In genomic region chr4:70704333-70705145, GRCh38 we compare ENCODE assay signal across 8 cellular contexts. TPM values are rescaled to one million over a fixed set of nuclear protein-coding genes. Genes with fewer than 3 reads are reported as not detected.
DNase-seq lines count a peak whose midpoint lies in the region; ATAC-seq and TF ChIP-seq lines count a peak whose summit lies in the region.

No MANE protein-coding gene starts in this region.

- peak overlapping the region; percentile 93 for H3K27ac Mint-ChIP-seq in activated naive CD8-positive, alpha-beta T cell treated with anti-CD3 and anti-CD28 coated beads, Interleukin-2, amount 10 ng/mL, durations not matched to agents 7 days and 5 days
- peak overlapping the region; percentile 87 for H3K27ac Mint-ChIP-seq in osteocyte (ENCODE audit: unreplicated experiment)

- H3K4me3 Mint-ChIP-seq in activated naive CD8-positive, alpha-beta T cell treated with anti-CD3 and anti-CD28 coated beads, Interleukin-2, amount 10 ng/mL, durations not matched to agents 7 days and 5 days = peak overlapping the region; percentile 94
- H3K4me3 Mint-ChIP-seq in osteocyte (ENCODE audit: unreplicated experiment) = peak overlapping the region; percentile 79

- H3K36me3 Mint-ChIP-seq in activated naive CD8-positive, alpha-beta T cell treated with anti-CD3 and anti-CD28 coated beads, Interleukin-2, amount 10 ng/mL, durations not matched to agents 7 days and 5 days = no peaks in the 10 kb centered on the region
- H3K36me3 Mint-ChIP-seq in osteocyte (ENCODE audit: unreplicated experiment) = no peaks in the 10 kb centered on the region

- H3K4me3 ChIP-seq in SK-N-SH (ENCODE audit: low read depth in 2 of 2, low read length in 1 of 2) (peak overlapping the region; percentile 79 to 80), aorta (ENCODE audit: low read length in 2 of 2) (peak overlapping the region; percentile 91 to 92)

- TF ChIP-seq CTCF in SK-N-SH (IDR thresholded peaks at IDR 0.05) (peak; percentile 53), osteocyte (IDR thresholded peaks at IDR 0.05) (peak; percentile 47)

- DNase-seq in GM03348 (ENCODE audit: low spot score) (peak; percentile 91), H4 (ENCODE audit: low spot score) (peak; percentile 55), LHCN-M2 (ENCODE audit: low read depth) (peak; percentile 58), SK-N-SH (peak; percentile 94), head of caudate nucleus (peak; percentile 28 to 90 (median 77)), osteocyte (ENCODE audit: extremely low spot score, unreplicated experiment) (peak; percentile 90), aorta (peak; percentile 86 to 93)
- peak; percentile 72 for DNase-seq in activated naive CD8-positive, alpha-beta T cell treated with anti-CD3 and anti-CD28 coated beads, Interleukin-2, amount 10 ng/mL, durations not matched to agents 7 days and 5 days

- peaks cover 41% of the 10 kb centered on the region for H3K79me2 ChIP-seq in SK-N-SH (ENCODE audit: insufficient read depth)

- no peaks in the 10 kb centered on the region for H3K36me3 ChIP-seq in SK-N-SH (replicated peaks in 1 of 2; ENCODE audit: control insufficient read depth in 1 of 2, insufficient read depth in 2 of 2, low read length in 1 of 2)
- H3K36me3 ChIP-seq in aorta (ENCODE audit: control insufficient read depth in 1 of 2, insufficient read depth in 2 of 2, low read length in 1 of 2) = no peaks in the 10 kb centered on the region

- no peaks in the 10 kb centered on the region for H4K20me1 ChIP-seq in SK-N-SH (ENCODE audit: insufficient read depth)

- no peaks in the 10 kb centered on the region for H3K27me3 ChIP-seq in SK-N-SH (ENCODE audit: insufficient read depth)
- no peaks in the 10 kb centered on the region for H3K27me3 ChIP-seq in aorta (ENCODE audit: control insufficient read depth in 1 of 2, insufficient read depth in 2 of 2, low read length in 1 of 2)

- H2AFZ ChIP-seq in SK-N-SH (ENCODE audit: low read depth) = peak overlapping the region; percentile 98

- H3K9me3 ChIP-seq in SK-N-SH (no peaks in the 10 kb centered on the region), aorta (ENCODE audit: control insufficient read depth, low read length) (no peaks in the 10 kb centered on the region)

- no peaks in the 10 kb centered on the region for H3K9me3 Mint-ChIP-seq in activated naive CD8-positive, alpha-beta T cell treated with anti-CD3 and anti-CD28 coated beads, Interleukin-2, amount 10 ng/mL, durations not matched to agents 7 days and 5 days
- H3K9me3 Mint-ChIP-seq in osteocyte (ENCODE audit: unreplicated experiment) = no peaks in the 10 kb centered on the region

- H3K4me1 ChIP-seq in SK-N-SH (ENCODE audit: control insufficient read depth in 1 of 2, insufficient read depth in 2 of 2, low read depth in 1 of 2, low read length in 1 of 2) (peaks cover 4 to 11% of the 10 kb centered on the region in 2 experiments; a peak in 3 of 4 replicates), aorta (ENCODE audit: control insufficient read depth in 1 of 2, insufficient read depth in 2 of 2, low read length in 2 of 2) (peaks cover 5 to 7% of the 10 kb centered on the region in 2 donors)

- CTCF ChIA-PET in SK-N-SH (lab: Yijun Ruan, JAX) = interaction anchor here (1.3 to 4.8 kb wide), 10 partner anchors 8 to 133 kb away, joined by 3 to 48 read pairs (median 6); partner anchors contain the start of genes RUFY3 and UTP3

- 2% methylated on average over 22 of the region's 86 CpGs for WGBS in SK-N-SH (ENCODE audit: low lambda C conversion rate)
- WGBS in aorta, 2 donors = 0 to 1% methylated on average over 68 to 86 of the region's 86 CpGs

- no peaks in the 10 kb centered on the region for H3K27me3 Mint-ChIP-seq in activated naive CD8-positive, alpha-beta T cell treated with anti-CD3 and anti-CD28 coated beads, Interleukin-2, amount 10 ng/mL, durations not matched to agents 7 days and 5 days
- H3K27me3 Mint-ChIP-seq in osteocyte (ENCODE audit: unreplicated experiment) = no peaks in the 10 kb centered on the region

- no peak for TF ChIP-seq EP300 in SK-N-SH (IDR thresholded peaks at IDR 0.05; ENCODE audit: borderline replicate concordance in 1 of 2, low read depth in 1 of 2, low read length in 1 of 2)

- intact Hi-C loops in head of caudate nucleus (cut with DNase I) (loop anchor here (2.0 to 10.0 kb wide), 2 partner anchors 16 to 290 kb away; partner anchors contain the start of genes DCK and UTP3), aorta (cut with DNase I) (loop anchor here (2.0 to 10.0 kb wide), 3 partner anchors 16 to 130 kb away; partner anchors contain the start of genes GRSF1 (in 1 of the 2) and UTP3 (in 1 of the 2))

- peaks cover 36% of the 10 kb centered on the region for H3F3A ChIP-seq in SK-N-SH (replicated peaks; ENCODE audit: insufficient read depth)

- H3K9ac ChIP-seq in SK-N-SH = peak overlapping the region; percentile 80

- peak overlapping the region; percentile 71 for H3K4me2 ChIP-seq in SK-N-SH

- TF ChIP-seq RAD21 in SK-N-SH (IDR thresholded peaks at IDR 0.05; ENCODE audit: low read length) = peak; percentile 17; the same call in 1 of the 2 replicates

- ATAC-seq in activated naive CD8-positive, alpha-beta T cell treated with anti-CD3 and anti-CD28 coated beads, Interleukin-2, amount 10 ng/mL, durations not matched to agents 7 days and 5 days (ENCODE audit: low read depth) = peak; percentile 51
- peak; percentile 92 for ATAC-seq in aorta (ENCODE audit: low FRiP score)

- peaks cover 26% of the 10 kb centered on the region for H3K4me1 Mint-ChIP-seq in activated naive CD8-positive, alpha-beta T cell treated with anti-CD3 and anti-CD28 coated beads, Interleukin-2, amount 10 ng/mL, durations not matched to agents 7 days and 5 days
- peaks cover 23% of the 10 kb centered on the region for H3K4me1 Mint-ChIP-seq in osteocyte (ENCODE audit: unreplicated experiment)

- POLR2A ChIA-PET in SK-N-SH (lab: Yijun Ruan, JAX) = interaction anchor here (0.7 to 3.0 kb wide), 7 partner anchors 12 to 289 kb away, joined by 3 to 20 read pairs (median 5); partner anchors contain the start of genes DCK, MOB1B, RUFY3 and UTP3
- POLR2A ChIA-PET in activated naive CD8-positive, alpha-beta T cell treated with anti-CD3 and anti-CD28 coated beads, Interleukin-2, amount 10 ng/mL, durations not matched to agents 7 days and 5 days (lab: Charles Lee) = interaction anchor here (1.1 to 4.6 kb wide), 12 partner anchors 14 to 300 kb away, joined by 3 to 59 read pairs (median 6); partner anchors contain the start of genes DCK, GRSF1, MOB1B and RUFY3

- H3K27ac ChIP-seq in SK-N-SH (ENCODE audit: low read depth in 2 of 2, low read length in 1 of 2) (peak overlapping the region; percentile 87 to 93), aorta (ENCODE audit: low read depth in 1 of 2, low read length in 2 of 2) (peak overlapping the region; percentile 80 to 84)

- H3K9me2 ChIP-seq in SK-N-SH = no peaks in the 10 kb centered on the region

TF ChIP-seq in SK-N-SH, 30 proteins besides CTCF, POLR2A, EP300 and RAD21 (continues in another document):
- no peak for TF ChIP-seq NRF1 (IDR thresholded peaks at IDR 0.05; ENCODE audit: low read depth, low read length)
- TF ChIP-seq MAX (IDR thresholded peaks at IDR 0.05; ENCODE audit: low read depth) = 0 out of 2 replicates have a peak, but pooled peaks have one; percentile 25
- no peak for TF ChIP-seq RXRA (IDR thresholded peaks at IDR 0.05; ENCODE audit: borderline replicate concordance, low read depth)

RNA-seq across cellular contexts. Expression of gene UTP3, which starts 16.2 kb away (rescaled TPM):
- 19.7 and 23.6 TPM in 2 replicates for total RNA-seq in H4 (2014; rRNA removed; shearing (Covaris generic))
- total RNA-seq in LHCN-M2 (2014; rRNA removed) (17.7 and 33.0 TPM in 2 replicates), osteocyte (29.4 and 29.9 TPM in 2 replicates), aorta (10 to 100 TPM; 22.0 to 25.0 TPM)
- polyA plus RNA-seq in LHCN-M2 (2012) = 24.1 TPM
- polyA plus RNA-seq in SK-N-SH (2012; rRNA removed) (36.9 and 39.0 TPM in 2 replicates), aorta (10 to 100 TPM; 17.6 to 22.9 TPM)
- polyA plus RNA-seq in SK-N-SH (2012; cell fraction: cytosol; rRNA removed) = 43.6 and 51.5 TPM in 2 replicates
- 9.2 and 14.1 TPM in 2 replicates for polyA plus RNA-seq in SK-N-SH (2012; cell fraction: nucleus; rRNA removed)
- total RNA-seq in activated naive CD8-positive, alpha-beta T cell treated with anti-CD3 and anti-CD28 coated beads, Interleukin-2, amount 10 ng/mL, durations not matched to agents 7 days and 5 days = 10 to 100 TPM; 35.7 to 39.1 TPM

RNA-seq across cellular contexts. Expression of gene RUFY3, which starts 17.2 kb away (rescaled TPM):
- total RNA-seq in H4 (2014; rRNA removed; shearing (Covaris generic)) = 12.0 and 15.5 TPM in 2 replicates
- total RNA-seq in LHCN-M2 (2014; rRNA removed) (28.9 and 36.4 TPM in 2 replicates), osteocyte (73.5 and 73.8 TPM in 2 replicates), aorta (10 to 100 TPM; 48.5 to 96.9 TPM)
- polyA plus RNA-seq in LHCN-M2 (2012) = 11.5 TPM
- polyA plus RNA-seq in SK-N-SH (2012; rRNA removed) (22.8 and 30.7 TPM in 2 replicates), aorta (10 to 100 TPM in 1 of 2 donors, 1 to 10 TPM in 1; 7.4 to 35.7 TPM)
- polyA plus RNA-seq in SK-N-SH (2012; cell fraction: cytosol; rRNA removed) = 16.9 and 18.5 TPM in 2 replicates
- 77.0 and 116 TPM in 2 replicates for polyA plus RNA-seq in SK-N-SH (2012; cell fraction: nucleus; rRNA removed)
- 10 to 100 TPM; 38.0 to 38.5 TPM for total RNA-seq in activated naive CD8-positive, alpha-beta T cell treated with anti-CD3 and anti-CD28 coated beads, Interleukin-2, amount 10 ng/mL, durations not matched to agents 7 days and 5 days

RNA-seq across cellular contexts. Expression of gene JCHAIN, which starts 38.2 kb away (rescaled TPM):
- 1.3 TPM in 1 of 2 replicates, not detected in the other for total RNA-seq in H4 (2014; rRNA removed; shearing (Covaris generic))
- not detected in 2 replicates for total RNA-seq in LHCN-M2 (2014; rRNA removed)
- 0.10 TPM for polyA plus RNA-seq in LHCN-M2 (2012)
- 1.0 and 1.1 TPM in 2 replicates for polyA plus RNA-seq in SK-N-SH (2012; rRNA removed)
- polyA plus RNA-seq in SK-N-SH (2012; cell fraction: cytosol; rRNA removed) = 1.5 and 2.2 TPM in 2 replicates
- polyA plus RNA-seq in SK-N-SH (2012; cell fraction: nucleus; rRNA removed) = 0.67 and 1.0 TPM in 2 replicates
- total RNA-seq in activated naive CD8-positive, alpha-beta T cell treated with anti-CD3 and anti-CD28 coated beads, Interleukin-2, amount 10 ng/mL, durations not matched to agents 7 days and 5 days = under 1 TPM in 1 of 2 experiments, not detected in 1; 0.60 TPM
- total RNA-seq in osteocyte = not detected in 2 replicates
- 10 to 100 TPM in 1 of 2 donors, 1 to 10 TPM in 1; 8.0 to 33.8 TPM for total RNA-seq in aorta
- polyA plus RNA-seq in aorta = 10 to 100 TPM in 1 of 2 donors, 1 to 10 TPM in 1; 2.7 to 23.3 TPM

Comparison
In these comparisons a context has a peak if more than half of its experiments do, and no peak if none do; other contexts are left out.
1. Peak in every context shown above with its lines: DNase-seq, ATAC-seq, H3K4me3 ChIP-seq and H3K27ac ChIP-seq.